1 cellular context compared by ENCODE assay signal in genomic region chr15:52179278-52180195, GRCh38.
TF ChIP-seq lines count a peak whose summit lies in the region.

No MANE protein-coding gene starts in this region.

TF ChIP-seq in HepG2, 621 proteins besides CTCF, POLR2A, EP300 and RAD21 (continued from another document and continues in another):
- TF ChIP-seq KIAA2018 (CRISPR knock-in tag; IDR thresholded peaks at IDR 0.05; ENCODE audit: borderline replicate concordance): 0 out of 2 replicates have a peak, but pooled peaks have one; percentile 34
- TF ChIP-seq ZNF879 (CRISPR knock-in tag; IDR thresholded peaks at IDR 0.05): no peak
- TF ChIP-seq YEATS4 (CRISPR knock-in tag; IDR thresholded peaks at IDR 0.05; ENCODE audit: borderline replicate concordance): peak; percentile 49; the same call in 1 of the 2 replicates
- peak; percentile 29; the same call in 1 of the 2 replicates for TF ChIP-seq SP5 (CRISPR knock-in tag; IDR thresholded peaks at IDR 0.05; ENCODE audit: borderline replicate concordance, low read depth)
- TF ChIP-seq RCOR2 (CRISPR knock-in tag; IDR thresholded peaks at IDR 0.05): peak; percentile 19; the same call in 1 of the 2 replicates
- TF ChIP-seq TFDP1 (CRISPR knock-in tag; IDR thresholded peaks at IDR 0.05; ENCODE audit: borderline replicate concordance): peak; percentile 71
- 0 out of 2 replicates have a peak, but pooled peaks have one; percentile 23 for TF ChIP-seq RNF2 (conservative IDR thresholded peaks at IDR 0.05; ENCODE audit: low read depth)
- no peak for TF ChIP-seq MED8 (CRISPR knock-in tag; IDR thresholded peaks at IDR 0.05; ENCODE audit: insufficient replicate concordance)
- peak; percentile 86 for TF ChIP-seq KDM2A (CRISPR knock-in tag; IDR thresholded peaks at IDR 0.05; ENCODE audit: borderline replicate concordance, low read depth)
- peak; percentile 51; the same call in 1 of the 2 replicates for TF ChIP-seq ARID2 (CRISPR knock-in tag; IDR thresholded peaks at IDR 0.05; ENCODE audit: borderline replicate concordance)
- peak; percentile 36; the same call in 1 of the 2 replicates for TF ChIP-seq ERF (CRISPR knock-in tag; IDR thresholded peaks at IDR 0.05)
- TF ChIP-seq HOXA3 (CRISPR knock-in tag; IDR thresholded peaks at IDR 0.05): peak; percentile 13
- 0 out of 2 replicates have a peak, but pooled peaks have one; percentile 25 for TF ChIP-seq DNMT1 (CRISPR knock-in tag; IDR thresholded peaks at IDR 0.05)
- TF ChIP-seq ZNF724P (CRISPR knock-in tag; IDR thresholded peaks at IDR 0.05; ENCODE audit: borderline replicate concordance): 0 out of 2 replicates have a peak, but pooled peaks have one; percentile 41
- 0 out of 2 replicates have a peak, but pooled peaks have one; percentile 26 for TF ChIP-seq ZNF746 (CRISPR knock-in tag; IDR thresholded peaks at IDR 0.05)
- peak; percentile 70 for TF ChIP-seq PHF8 (CRISPR knock-in tag; IDR thresholded peaks at IDR 0.05)
- TF ChIP-seq KLF6 (CRISPR knock-in tag; IDR thresholded peaks at IDR 0.05): 0 out of 2 replicates have a peak, but pooled peaks have one; percentile 20
- TF ChIP-seq ZFP91 (CRISPR knock-in tag; IDR thresholded peaks at IDR 0.05; ENCODE audit: borderline replicate concordance): peak; percentile 42; the same call in 1 of the 2 replicates
- peak; percentile 44 for TF ChIP-seq ZEB1 (IDR thresholded peaks at IDR 0.05; ENCODE audit: insufficient replicate concordance, low read depth)
- peak; percentile 41; the same call in 1 of the 2 replicates for TF ChIP-seq MYPOP (CRISPR knock-in tag; IDR thresholded peaks at IDR 0.05)
- peak; percentile 54 for TF ChIP-seq ZBTB14 (CRISPR knock-in tag; IDR thresholded peaks at IDR 0.05)
- 0 out of 2 replicates have a peak, but pooled peaks have one; percentile 50 for TF ChIP-seq ZNF136 (CRISPR knock-in tag; IDR thresholded peaks at IDR 0.05; ENCODE audit: low read depth)
- peak; percentile 82; the same call in 1 of the 2 replicates for TF ChIP-seq UBTF (CRISPR knock-in tag; IDR thresholded peaks at IDR 0.05)
- peak; percentile 32; the same call in 1 of the 2 replicates for TF ChIP-seq ZNF34 (CRISPR knock-in tag; IDR thresholded peaks at IDR 0.05; ENCODE audit: borderline replicate concordance)
- TF ChIP-seq HMGXB4 (CRISPR knock-in tag; IDR thresholded peaks at IDR 0.05; ENCODE audit: borderline replicate concordance in 1 of 2, low read depth in 1 of 2): peak in 1 of 2 experiments; percentile 59; a peak in 2 of 4 replicates
- TF ChIP-seq ZNF12 (CRISPR knock-in tag; IDR thresholded peaks at IDR 0.05): peak; percentile 33; the same call in 1 of the 2 replicates
- TF ChIP-seq ZFX (CRISPR knock-in tag; IDR thresholded peaks at IDR 0.05; ENCODE audit: low read depth): peak; percentile 69
- TF ChIP-seq SOX6 (IDR thresholded peaks at IDR 0.05): no peak
- peak; percentile 29; the same call in 1 of the 2 replicates for TF ChIP-seq SOX6 (CRISPR knock-in tag; IDR thresholded peaks at IDR 0.05)
- peak; percentile 56 for TF ChIP-seq YY1 (IDR thresholded peaks at IDR 0.05; ENCODE audit: insufficient read depth, insufficient replicate concordance, low read depth, low read length)
- no peak for TF ChIP-seq E2F5 (CRISPR knock-in tag; conservative IDR thresholded peaks at IDR 0.05)
- 0 out of 2 replicates have a peak, but pooled peaks have one; percentile 59 for TF ChIP-seq ZNF354B (CRISPR knock-in tag; IDR thresholded peaks at IDR 0.05)
- TF ChIP-seq HDAC2 (CRISPR knock-in tag; IDR thresholded peaks at IDR 0.05): peak; percentile 12; the same call in 1 of the 2 replicates
